ENCODE assay signal across 8 cellular contexts in the genomic region with DNA sequence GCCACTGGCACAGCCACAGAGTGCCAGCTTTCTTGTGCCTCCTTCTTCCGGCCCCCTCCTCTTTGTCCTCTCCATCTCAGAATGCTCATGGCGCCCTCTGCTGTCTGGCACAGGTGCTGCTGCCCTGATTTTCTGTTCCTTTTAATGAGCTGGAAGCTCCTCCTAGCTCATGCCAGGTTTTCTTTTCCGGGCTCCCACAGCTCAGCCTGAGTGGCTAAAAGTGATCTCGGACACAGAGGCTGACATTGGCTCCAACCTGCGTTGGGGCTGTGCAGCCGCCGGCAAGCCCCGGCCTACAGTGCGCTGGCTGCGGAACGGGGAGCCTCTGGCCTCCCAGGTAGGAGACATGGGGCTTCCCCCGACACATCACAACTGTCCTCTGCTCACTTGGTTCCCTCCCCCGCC. TPM values are rescaled to one million over a fixed set of nuclear protein-coding genes. Genes with fewer than 3 reads are reported as not detected.
A peak's percentile ranks its signal among the peaks of the same experiment; 100 is the strongest.
DNase-seq lines count a peak whose midpoint lies in the region; ATAC-seq and TF ChIP-seq lines count a peak whose summit lies in the region.

No MANE protein-coding gene starts in this region.

- H3K4me3 ChIP-seq in breast epithelium: no peak overlapping the region

- no peaks in the 10 kb centered on the region for H3K9me3 ChIP-seq in breast epithelium

- H3K36me3 ChIP-seq in breast epithelium: no peaks in the 10 kb centered on the region

- H3K36me3 Mint-ChIP-seq in immature natural killer cell: no peaks in the 10 kb centered on the region

- H3K27me3 ChIP-seq in breast epithelium: no peaks in the 10 kb centered on the region

- no peak for ATAC-seq in HG03442 (IDR thresholded peaks at IDR 0.05; ENCODE audit: unreplicated experiment)

- H3K4me1 ChIP-seq in breast epithelium: no peaks in the 10 kb centered on the region

- H3K4me3 Mint-ChIP-seq in immature natural killer cell: no peak overlapping the region

- H3K27ac ChIP-seq in VCaP (peak overlapping the region; percentile 38; the same call in 1 of the 2 replicates), breast epithelium (no peak overlapping the region)

- no peaks in the 10 kb centered on the region for H3K9me3 Mint-ChIP-seq in immature natural killer cell

- intact Hi-C loops in breast epithelium (cut with DNase I; ENCODE audit: low total_unique reads): loop anchor here (5.0 kb wide), 1 partner anchor 74 kb away; no protein-coding TSS in a partner anchor

- peaks cover 0 to 2% (median 0%) of the 10 kb centered on the region in 3 donors for H3K27me3 Mint-ChIP-seq in immature natural killer cell (ENCODE audit: low read depth in 3 of 3)

- peaks cover 0 to 2% of the 10 kb centered on the region in 2 donors for H3K4me1 Mint-ChIP-seq in immature natural killer cell

- TF ChIP-seq POLR2A in breast epithelium (IDR thresholded peaks at IDR 0.05): no peak

- H3K27ac Mint-ChIP-seq in immature natural killer cell: no peak overlapping the region

- TF ChIP-seq CTCF in VCaP (conservative IDR thresholded peaks at IDR 0.05) (peak; percentile 91), breast epithelium (IDR thresholded peaks at IDR 0.05) (peak; percentile 68 to 92 (median 80))

- DNase-seq in SIG-M5 treated with dmso at 0.1 percent for 504 hours (lab: John Stamatoyannopoulos, UW; ENCODE audit: unreplicated experiment): peak; percentile 78
- no peak for DNase-seq in SIG-M5 (lab: John Stamatoyannopoulos, UW)
- DNase-seq in NCI-H2107 treated with DMSO at 0.1 percent for 48 hours (lab: John Stamatoyannopoulos, UW; ENCODE audit: unreplicated experiment): peak; percentile 83
- peak; percentile 66 to 77 for DNase-seq in breast epithelium (ENCODE audit: low spot score in 2 of 2)
- peak; percentile 37 to 49 (median 40) for DNase-seq in immature natural killer cell
- peak; percentile 84 for DNase-seq in stimulated activated CD4-positive, alpha-beta T cell treated with anti-CD3 and anti-CD28 coated beads, Interleukin-15, amount 100 ng/mL, for 24 hours

RNA-seq across cellular contexts. Expression of a gene that starts 18.7 kb away (rescaled TPM):
- total RNA-seq in breast epithelium: not detected
- not detected for polyA plus RNA-seq in immature natural killer cell

RNA-seq across cellular contexts. Expression of a gene that starts 22.6 kb away (rescaled TPM):
- 1 to 10 TPM; 2.5 to 3.2 (median 2.6) TPM for total RNA-seq in breast epithelium
- polyA plus RNA-seq in immature natural killer cell: under 1 TPM; 0.24 to 0.79 (median 0.40) TPM
